8 cellular contexts compared by ENCODE assay signal in the genomic region with DNA sequence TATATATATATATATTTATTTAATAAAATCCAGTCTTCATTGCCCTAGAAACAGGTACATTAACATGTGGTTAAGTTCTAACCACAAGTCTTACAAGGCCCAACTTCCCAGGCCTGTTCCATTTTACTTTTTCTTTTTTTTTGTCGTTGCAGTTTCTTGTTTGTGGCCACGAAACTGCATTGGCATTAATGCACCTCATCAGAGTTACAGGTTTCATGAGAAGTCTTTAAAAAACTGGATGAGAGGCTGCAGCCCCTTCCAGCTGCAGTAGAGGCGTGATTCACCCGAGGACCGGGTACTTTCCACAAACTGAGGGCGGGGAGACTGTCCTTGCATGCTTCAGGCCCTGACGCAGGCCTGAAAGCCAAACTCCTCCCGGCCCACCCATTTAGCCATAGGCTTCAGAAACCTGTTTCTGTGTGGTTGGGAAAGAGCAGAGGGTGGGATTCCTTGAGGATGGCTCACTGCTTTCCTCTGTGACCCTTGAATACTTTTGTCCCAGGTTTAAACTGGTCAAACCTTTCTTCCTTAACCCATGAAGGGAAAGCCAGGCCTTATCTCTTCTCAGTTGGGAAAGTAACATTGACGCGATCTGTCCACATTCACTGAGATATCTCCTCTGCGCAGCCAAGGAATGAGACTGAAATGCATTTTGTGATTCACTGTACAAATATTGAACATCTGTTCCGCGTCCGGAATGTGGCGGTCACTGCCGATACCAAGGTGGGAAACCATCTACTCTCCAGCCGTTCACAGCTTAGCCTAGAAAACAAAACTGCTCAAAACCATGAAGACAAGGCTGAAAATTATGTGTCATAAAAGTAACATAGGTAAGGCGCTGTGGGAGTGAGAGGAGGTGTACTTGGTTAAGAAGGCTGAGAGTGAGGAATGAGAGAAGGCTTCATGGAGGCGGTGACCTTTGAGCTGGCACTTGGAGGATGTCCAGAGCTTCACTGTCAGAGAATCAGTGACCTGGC.
DNase-seq lines count a peak whose midpoint lies in the region; ATAC-seq and TF ChIP-seq lines count a peak whose summit lies in the region.

No MANE protein-coding gene starts in this region.

- intact Hi-C loops in uterus (cut with DNase I; ENCODE audit: low total_unique reads), result no loop called here

- no peaks in the 10 kb centered on the region for H3K27me3 ChIP-seq in effector memory CD4-positive, alpha-beta T cell (replicated peaks; ENCODE audit: control insufficient read depth, insufficient read depth, low read length, poor library complexity, severe bottlenecking)
- no peaks in the 10 kb centered on the region for H3K27me3 ChIP-seq in uterus

- H3K4me1 ChIP-seq in effector memory CD4-positive, alpha-beta T cell (ENCODE audit: control insufficient read depth, insufficient read depth, low read length, poor library complexity, severe bottlenecking), result peaks cover 27% of the 10 kb centered on the region
- no peaks in the 10 kb centered on the region for H3K4me1 ChIP-seq in uterus

- no peak overlapping the region for H3K4me3 ChIP-seq in effector memory CD4-positive, alpha-beta T cell (ENCODE audit: insufficient read depth, low read depth, low read length, poor library complexity, severe bottlenecking)
- H3K4me3 ChIP-seq in uterus, result no peak overlapping the region

- no peak for TF ChIP-seq CTCF in GM20000 (IDR thresholded peaks at IDR 0.05; ENCODE audit: extremely low read depth, missing control alignments)
- TF ChIP-seq CTCF in uterus (IDR thresholded peaks at IDR 0.05), result no peak

- H3K36me3 ChIP-seq in effector memory CD4-positive, alpha-beta T cell (ENCODE audit: control insufficient read depth, insufficient read depth, low read length), result no peaks in the 10 kb centered on the region
- H3K36me3 ChIP-seq in uterus, result no peaks in the 10 kb centered on the region

- ATAC-seq in activated CD4-positive, CD25-positive, alpha-beta regulatory T cell treated with anti-CD3 and anti-CD28 coated beads, Interleukin-2, amount 50 U/mL, for 24 hours, result peak; percentile 63 to 73
- no peak for ATAC-seq in GM21576 (IDR thresholded peaks at IDR 0.05; ENCODE audit: unreplicated experiment)

- H3K9me3 ChIP-seq in effector memory CD4-positive, alpha-beta T cell (ENCODE audit: control insufficient read depth, low read length), result no peaks in the 10 kb centered on the region
- H3K9me3 ChIP-seq in uterus, result no peaks in the 10 kb centered on the region

- no peak for TF ChIP-seq POLR2A in uterus (IDR thresholded peaks at IDR 0.05)

- H3K27ac ChIP-seq in effector memory CD4-positive, alpha-beta T cell (ENCODE audit: insufficient read depth, low read length, poor library complexity, severe bottlenecking), result peak overlapping the region; percentile 56
- H3K27ac ChIP-seq in uterus, result no peak overlapping the region

- DNase-seq in GM20000 (ENCODE audit: low spot score), result peak; percentile 27
- peak; percentile 45 to 55 (median 46) for DNase-seq in effector memory CD4-positive, alpha-beta T cell
- peak; percentile 8 to 24 (median 11) for DNase-seq in stimulated activated CD4-positive, alpha-beta T cell treated with anti-CD3 and anti-CD28 coated beads, TNF-alpha, amount 100 ng/mL, for 1 hour (ENCODE audit: low read depth in 3 of 3, low spot score in 1 of 3)
- no peak for DNase-seq in OCI-M1 (lab: John Stamatoyannopoulos, UW)
- no peak for DNase-seq in medulla oblongata (ENCODE audit: extremely low spot score)
- no peak for DNase-seq in uterus

Comparison
In these comparisons a context has a peak if more than half of its experiments do, and no peak if none do; other contexts are left out.
1. DNase-seq: peak in GM20000 (single experiment), effector memory CD4-positive, alpha-beta T cell (3 of 3) and stimulated activated CD4-positive, alpha-beta T cell treated with anti-CD3 and anti-CD28 coated beads, TNF-alpha, amount 100 ng/mL, for 1 hour (3 of 3); none in OCI-M1 (single experiment), medulla oblongata (single experiment) and uterus (0 of 2).